In genomic region chr9:69035438-69036316, GRCh38 we compare ENCODE assay signal across 8 cellular contexts. TPM values are rescaled to one million over a fixed set of nuclear protein-coding genes. Genes with fewer than 3 reads are reported as not detected.
A peak's percentile ranks its signal among the peaks of the same experiment; 100 is the strongest.
DNase-seq lines count a peak whose midpoint lies in the region; ATAC-seq and TF ChIP-seq lines count a peak whose summit lies in the region.

TSS of gene FXN (plus strand) at chr9:69035752. CDS start at chr9:69035783, 31 bp downstream.

- no peaks in the 10 kb centered on the region for H3K27me3 Mint-ChIP-seq in CD8-positive, alpha-beta memory T cell

- TF ChIP-seq CTCF in mucosa of descending colon (IDR thresholded peaks at IDR 0.05) = peak; percentile 99

- peaks cover 18 to 23% (median 21%) of the 10 kb centered on the region in 3 donors for H3K4me1 Mint-ChIP-seq in CD8-positive, alpha-beta memory T cell

- H3K36me3 ChIP-seq in CD8-positive, alpha-beta memory T cell (ENCODE audit: insufficient read depth, low read length) = no peaks in the 10 kb centered on the region
- no peaks in the 10 kb centered on the region for H3K36me3 ChIP-seq in mucosa of descending colon (ENCODE audit: low read depth)

- no peaks in the 10 kb centered on the region for H3K9me3 Mint-ChIP-seq in CD8-positive, alpha-beta memory T cell

- H3K4me3 Mint-ChIP-seq in CD8-positive, alpha-beta memory T cell = peak within 1 kb of the TSS; percentile 89 to 97 (median 96)

- H3K4me3 ChIP-seq in CD8-positive, alpha-beta memory T cell (ENCODE audit: low read length) = peak within 1 kb of the TSS; percentile 80
- H3K4me3 ChIP-seq in mucosa of descending colon = peak within 1 kb of the TSS; percentile 31

- peaks cover 0 to 9% (median 2%) of the 10 kb centered on the region in 3 donors for H3K36me3 Mint-ChIP-seq in CD8-positive, alpha-beta memory T cell

- no peaks in the 10 kb centered on the region for H3K9me3 ChIP-seq in CD8-positive, alpha-beta memory T cell (ENCODE audit: low read length)
- no peaks in the 10 kb centered on the region for H3K9me3 ChIP-seq in mucosa of descending colon

- peak; percentile 95 for ATAC-seq in GM19395 (IDR thresholded peaks at IDR 0.05; ENCODE audit: unreplicated experiment)
- peak; percentile 92 for ATAC-seq in HG03558 (IDR thresholded peaks at IDR 0.05; ENCODE audit: extremely low read depth, unreplicated experiment)
- peak; percentile 98 for ATAC-seq in mucosa of descending colon

- peaks cover 12% of the 10 kb centered on the region for H3K4me1 ChIP-seq in CD8-positive, alpha-beta memory T cell (ENCODE audit: insufficient read depth, low read length)
- H3K4me1 ChIP-seq in mucosa of descending colon (ENCODE audit: low read depth) = peaks cover 3% of the 10 kb centered on the region

- peak within 1 kb of the TSS; percentile 59 for H3K27ac ChIP-seq in CD8-positive, alpha-beta memory T cell (ENCODE audit: low read depth, low read length)

- POLR2A ChIA-PET in CD8-positive, alpha-beta memory T cell (lab: Charles Lee) = interaction anchor here (1.0 to 1.8 kb wide), 2 partner anchors 16 to 159 kb away, joined by 3 to 4 read pairs; no protein-coding TSS in a partner anchor

- intact Hi-C loops in mucosa of descending colon (cut with DNase I, micrococcal nuclease) = no loop called here

- no peaks in the 10 kb centered on the region for H3K27me3 ChIP-seq in CD8-positive, alpha-beta memory T cell (ENCODE audit: insufficient read depth, low read length, poor library complexity, severe bottlenecking)

- peak within 1 kb of the TSS; percentile 60 to 94 (median 92) for H3K27ac Mint-ChIP-seq in CD8-positive, alpha-beta memory T cell

- DNase-seq in CD8-positive, alpha-beta memory T cell = peak; percentile 66 to 81 (median 75)
- peak; percentile 30 for DNase-seq in NOMO-1 treated with dmso at 0.1 percent for 144 hours (lab: John Stamatoyannopoulos, UW; ENCODE audit: unreplicated experiment)
- DNase-seq in activated CD8-positive, alpha-beta memory T cell treated with anti-CD3 and anti-CD28 coated beads, Interleukin-2, amount 50 U/mL, for 48 hours = peak; percentile 93
- DNase-seq in epidermal melanocyte (ENCODE audit: insufficient read length, low spot score) = peak; percentile 81
- DNase-seq in mucosa of descending colon = peak; percentile 87 to 93 (median 87)
- DNase-seq in stimulated activated CD8-positive, alpha-beta memory T cell treated with anti-CD3 and anti-CD28 coated beads, Interleukin-4, amount 100 ng/mL, for 24 hours (ENCODE audit: low read depth) = peak; percentile 79

- CTCF ChIA-PET in CD8-positive, alpha-beta memory T cell (lab: Charles Lee) = interaction anchor here (0.6 to 3.5 kb wide), 18 partner anchors 8 to 256 kb away, joined by 3 to 45 read pairs (median 3); no protein-coding TSS in a partner anchor

RNA-seq across cellular contexts. Expression of gene FXN, which starts in this region (rescaled TPM):
- total RNA-seq in CD8-positive, alpha-beta memory T cell = 10 to 100 TPM; 30.0 to 31.1 TPM
- 56.1 TPM for polyA plus RNA-seq in CD8-positive, alpha-beta memory T cell
- 10 to 100 TPM in 2 of 3 donors, 1 to 10 TPM in 1; 9.3 to 11.0 (median 10.2) TPM for total RNA-seq in mucosa of descending colon

Comparison
In these comparisons a context has a peak if more than half of its experiments do, and no peak if none do; other contexts are left out.
1. Peak in every context shown above with its lines: DNase-seq, ATAC-seq, H3K4me3 ChIP-seq and H3K27ac ChIP-seq.
2. DNase-seq: peak in every context shown above with its lines; median percentile 93 in activated CD8-positive, alpha-beta memory T cell treated with anti-CD3 and anti-CD28 coated beads, Interleukin-2, amount 50 U/mL, for 48 hours; 87 in mucosa of descending colon; 81 in epidermal melanocyte; 79 in stimulated activated CD8-positive, alpha-beta memory T cell treated with anti-CD3 and anti-CD28 coated beads, Interleukin-4, amount 100 ng/mL, for 24 hours; 75 in CD8-positive, alpha-beta memory T cell; 30 in NOMO-1 treated with dmso at 0.1 percent for 144 hours.